ENCODE assay signal across 1 cellular context in genomic region chr3:68779261-68779660, GRCh38.
A peak's percentile ranks its signal among the peaks of the same experiment; 100 is the strongest.
TF ChIP-seq lines count a peak whose summit lies in the region.

No MANE protein-coding gene starts in this region.

TF ChIP-seq in K562, 482 proteins besides CTCF, POLR2A, EP300 and RAD21:
- TF ChIP-seq ARID4B (CRISPR knock-in tag; IDR thresholded peaks at IDR 0.05) (no peak), TSHZ1 (CRISPR knock-in tag; IDR thresholded peaks at IDR 0.05) (no peak), ZFP36 (IDR thresholded peaks at IDR 0.05; ENCODE audit: low read depth, low read length, partially characterized antibody) (peak; percentile 54), SMAD3 (CRISPR knock-in tag; conservative IDR thresholded peaks at IDR 0.05) (no peak), ZNF551 (CRISPR knock-in tag; IDR thresholded peaks at IDR 0.05) (no peak), FOXM1 (IDR thresholded peaks at IDR 0.05; ENCODE audit: low read depth) (no peak), FOXM1 (CRISPR knock-in tag; IDR thresholded peaks at IDR 0.05; ENCODE audit: low read depth) (no peak)
